ENCODE assay signal across 8 cellular contexts in genomic region chr10:123149568-123150228, GRCh38. TPM values are rescaled to one million over a fixed set of nuclear protein-coding genes. Genes with fewer than 3 reads are reported as not detected.
DNase-seq lines count a peak whose midpoint lies in the region; ATAC-seq lines count a peak whose summit lies in the region.

No MANE protein-coding gene starts in this region.

- H3K9ac ChIP-seq in subcutaneous abdominal adipose tissue (ENCODE audit: low read length in 5 of 5): no peak overlapping the region

- peaks cover 40% of the 10 kb centered on the region for H3K4me1 Mint-ChIP-seq in activated naive CD8-positive, alpha-beta T cell treated with anti-CD3 and anti-CD28 coated beads, Interleukin-2, amount 10 ng/mL, durations not matched to agents 7 days and 5 days

- peak overlapping the region; percentile 71 for H3K4me3 Mint-ChIP-seq in activated naive CD8-positive, alpha-beta T cell treated with anti-CD3 and anti-CD28 coated beads, Interleukin-2, amount 10 ng/mL, durations not matched to agents 7 days and 5 days

- H3K27me3 Mint-ChIP-seq in activated naive CD8-positive, alpha-beta T cell treated with anti-CD3 and anti-CD28 coated beads, Interleukin-2, amount 10 ng/mL, durations not matched to agents 7 days and 5 days: peaks cover 44% of the 10 kb centered on the region

- no peaks in the 10 kb centered on the region for H3K9me3 Mint-ChIP-seq in activated naive CD8-positive, alpha-beta T cell treated with anti-CD3 and anti-CD28 coated beads, Interleukin-2, amount 10 ng/mL, durations not matched to agents 7 days and 5 days

- no peaks in the 10 kb centered on the region for H3K36me3 ChIP-seq in subcutaneous abdominal adipose tissue (ENCODE audit: control insufficient read depth in 5 of 5, insufficient read depth in 5 of 5, low read length in 5 of 5)

- H3K27ac Mint-ChIP-seq in activated naive CD8-positive, alpha-beta T cell treated with anti-CD3 and anti-CD28 coated beads, Interleukin-2, amount 10 ng/mL, durations not matched to agents 7 days and 5 days: no peak overlapping the region

- peaks cover 2 to 43% (median 36%) of the 10 kb centered on the region in 5 donors for H3K4me1 ChIP-seq in subcutaneous abdominal adipose tissue (ENCODE audit: control insufficient read depth in 5 of 5, insufficient read depth in 5 of 5, low read length in 5 of 5)

- H3K36me3 Mint-ChIP-seq in activated naive CD8-positive, alpha-beta T cell treated with anti-CD3 and anti-CD28 coated beads, Interleukin-2, amount 10 ng/mL, durations not matched to agents 7 days and 5 days: peaks cover 3% of the 10 kb centered on the region

- no peak for ATAC-seq in activated CD4-positive, CD25-positive, alpha-beta regulatory T cell treated with anti-CD3 and anti-CD28 coated beads, Interleukin-2, amount 50 U/mL, for 24 hours
- ATAC-seq in activated naive CD8-positive, alpha-beta T cell treated with anti-CD3 and anti-CD28 coated beads, Interleukin-2, amount 10 ng/mL, durations not matched to agents 7 days and 5 days (ENCODE audit: low read depth): no peak
- ATAC-seq in HG03097 (IDR thresholded peaks at IDR 0.05; ENCODE audit: low FRiP score, unreplicated experiment): no peak

- peaks cover 55 to 77% (median 71%) of the 10 kb centered on the region in 5 donors for H3K27me3 ChIP-seq in subcutaneous abdominal adipose tissue (ENCODE audit: control insufficient read depth in 5 of 5, insufficient read depth in 4 of 5, low read length in 5 of 5)

- peak; percentile 57 for DNase-seq in activated CD4-positive, CD25-positive, alpha-beta regulatory T cell treated with anti-CD3 and anti-CD28 coated beads, Interleukin-2, amount 50 U/mL, for 72 hours
- peak; percentile 66 for DNase-seq in activated naive CD8-positive, alpha-beta T cell treated with anti-CD3 and anti-CD28 coated beads, Interleukin-2, amount 10 ng/mL, durations not matched to agents 7 days and 5 days
- DNase-seq in left kidney (ENCODE audit: low read depth, low spot score): peak; percentile 77
- DNase-seq in GOT3 (lab: John Stamatoyannopoulos, UW): no peak
- DNase-seq in A172 (ENCODE audit: low spot score): no peak

- H3K4me3 ChIP-seq in subcutaneous abdominal adipose tissue (ENCODE audit: low read depth in 1 of 5, low read length in 5 of 5): peak overlapping the region in 4 of 5 donors; percentile 54 to 72 (median 62)

- POLR2A ChIA-PET in activated naive CD8-positive, alpha-beta T cell treated with anti-CD3 and anti-CD28 coated beads, Interleukin-2, amount 10 ng/mL, durations not matched to agents 7 days and 5 days (lab: Charles Lee): interaction anchor here (1.0 to 3.0 kb wide), 3 partner anchors 8 to 13 kb away, joined by 3 to 9 read pairs (median 3); no protein-coding TSS in a partner anchor

- H3K27ac ChIP-seq in subcutaneous abdominal adipose tissue (ENCODE audit: low read depth, low read length): no peak overlapping the region

- H3K9me3 ChIP-seq in subcutaneous abdominal adipose tissue (ENCODE audit: control insufficient read depth in 5 of 5, low read length in 5 of 5): no peaks in the 10 kb centered on the region

RNA-seq across cellular contexts. Expression of gene HMX2, which starts 1.8 kb away (rescaled TPM):
- total RNA-seq in activated naive CD8-positive, alpha-beta T cell treated with anti-CD3 and anti-CD28 coated beads, Interleukin-2, amount 10 ng/mL, durations not matched to agents 7 days and 5 days: not detected
- not detected in 2 replicates for total RNA-seq in A172 (2014; rRNA removed; shearing (Covaris generic))

RNA-seq across cellular contexts. Expression of gene BUB3, which starts 4.5 kb away (rescaled TPM):
- total RNA-seq in activated naive CD8-positive, alpha-beta T cell treated with anti-CD3 and anti-CD28 coated beads, Interleukin-2, amount 10 ng/mL, durations not matched to agents 7 days and 5 days: 100 to 1,000 TPM; 254 to 265 TPM
- 154 and 178 TPM in 2 replicates for total RNA-seq in A172 (2014; rRNA removed; shearing (Covaris generic))

RNA-seq across cellular contexts. Expression of gene HMX3, which starts 13.9 kb away (rescaled TPM):
- total RNA-seq in activated naive CD8-positive, alpha-beta T cell treated with anti-CD3 and anti-CD28 coated beads, Interleukin-2, amount 10 ng/mL, durations not matched to agents 7 days and 5 days: not detected
- total RNA-seq in A172 (2014; rRNA removed; shearing (Covaris generic)): not detected in 2 replicates

Comparison
In these comparisons a context has a peak if more than half of its experiments do, and no peak if none do; other contexts are left out.
1. DNase-seq: peak in activated CD4-positive, CD25-positive, alpha-beta regulatory T cell treated with anti-CD3 and anti-CD28 coated beads, Interleukin-2, amount 50 U/mL, for 72 hours (single experiment), activated naive CD8-positive, alpha-beta T cell treated with anti-CD3 and anti-CD28 coated beads, Interleukin-2, amount 10 ng/mL, durations not matched to agents 7 days and 5 days (single experiment) and left kidney (single experiment); none in GOT3 (single experiment) and A172 (single experiment).